Comparison of ENCODE assay signal across 20 cellular contexts in genomic region chr6:170209354-170210025, GRCh38.
A peak's percentile ranks its signal among the peaks of the same experiment; 100 is the strongest.
DNase-seq lines count a peak whose midpoint lies in the region; ATAC-seq and TF ChIP-seq lines count a peak whose summit lies in the region.
"Had no signal": no experiment of that assay in that cellular context is flagged by ENCODE, and none has a peak within 500 bp of the region (broad histone marks: within the 10 kb centered on the region; RNA-seq: fewer than 3 reads in every experiment).

No MANE protein-coding gene starts in this region.

- no peak overlapping the region for H3K4me3 Mint-ChIP-seq in activated T-cell treated with anti-CD3 and anti-CD28 coated beads, Interleukin-2, amount 50 U/mL, for 4 hours
- H3K4me3 Mint-ChIP-seq: activated T-helper 17 cell treated with anti-CD3 and anti-CD28 coated beads, Interleukin-2, amount 50 U/mL, for 72 hours; stimulated activated naive CD8-positive, alpha-beta T cell treated with anti-CD3 and anti-CD28 coated beads, Interleukin-15, Interleukin-2, amounts not matched to agents 100 ng/mL and 50 ng/mL, for 24 hours had no signal

- no peaks in the 10 kb centered on the region for H3K4me1 Mint-ChIP-seq in activated T-cell treated with anti-CD3 and anti-CD28 coated beads, Interleukin-2, amount 50 U/mL, for 4 hours (ENCODE audit: low read depth)
- H3K4me1 Mint-ChIP-seq: activated T-helper 17 cell treated with anti-CD3 and anti-CD28 coated beads, Interleukin-2, amount 50 U/mL, for 72 hours had no signal

- no peaks in the 10 kb centered on the region for H3K36me3 Mint-ChIP-seq in activated T-cell treated with anti-CD3 and anti-CD28 coated beads, Interleukin-2, amount 50 U/mL, for 4 hours (ENCODE audit: insufficient read depth)

- no peak for TF ChIP-seq CTCF in Peyer's patch (IDR thresholded peaks at IDR 0.05)
- no peak for TF ChIP-seq CTCF in prostate gland (IDR thresholded peaks at IDR 0.05)

- no peak overlapping the region for H4K8ac ChIP-seq in mesendoderm (ENCODE audit: low read depth, low read length)

- no peaks in the 10 kb centered on the region for H3K9me3 ChIP-seq in Peyer's patch
- H3K9me3 ChIP-seq in prostate gland: no peaks in the 10 kb centered on the region
- H3K9me3 ChIP-seq: BLaER1, upper lobe of left lung had no signal

- H3K36me3 ChIP-seq in Peyer's patch (no peaks in the 10 kb centered on the region), prostate gland (no peaks in the 10 kb centered on the region), mesendoderm (ENCODE audit: control insufficient read depth, insufficient read depth, low read length) (no peaks in the 10 kb centered on the region)
- H3K36me3 ChIP-seq: BLaER1, upper lobe of left lung had no signal

- WGBS in prostate gland: 92% methylated on average over 22 of the region's 22 CpGs
- no CpG with 5 or more reads among the region's 22 CpGs for WGBS in mesendoderm (ENCODE audit: extremely low coverage, insufficient coverage, low lambda C conversion rate)

- peak; percentile 7 for DNase-seq in activated T-cell treated with anti-CD3 and anti-CD28 coated beads, Interleukin-2, amount 50 U/mL, for 1 hour
- no peak for DNase-seq in activated T-cell treated with anti-CD3 and anti-CD28 coated beads, Interleukin-2, amount 50 U/mL, for 4 hours
- DNase-seq in Peyer's patch: peak in 2 of 3 donors; percentile 34 to 41
- DNase-seq in prostate gland (ENCODE audit: low spot score): peak; percentile 3
- DNase-seq in mesendoderm: no peak
- DNase-seq: activated CD4-positive, alpha-beta T cell treated with anti-CD3 and anti-CD28 coated beads, Interleukin-2, amount 50 U/mL, for 4 hours; amygdala; caudate nucleus; effector CD4-positive, alpha-beta T cell; NCI-H1105 treated with DMSO at 0.1 percent for 48 hours; NCI-H524 treated with DMSO at 0.1 percent for 48 hours; stimulated activated CD4-positive, alpha-beta T cell treated with anti-CD3 and anti-CD28 coated beads, Interleukin-1b, Interleukin-23, amount 100 ng/mL, for 48 hours; T-helper 1 cell had no signal

- ATAC-seq in activated T-cell treated with anti-CD3 and anti-CD28 coated beads, Interleukin-2, amount 50 U/mL, for 4 hours: no peak
- peak; percentile 20 for ATAC-seq in esophagus mucosa
- no peak for ATAC-seq in HG02678 (IDR thresholded peaks at IDR 0.05; ENCODE audit: unreplicated experiment)
- no peak for ATAC-seq in GM18907 (IDR thresholded peaks at IDR 0.05; ENCODE audit: unreplicated experiment)

- TF ChIP-seq POLR2A in Peyer's patch (IDR thresholded peaks at IDR 0.05): no peak
- no peak for TF ChIP-seq POLR2A in prostate gland (IDR thresholded peaks at IDR 0.05)

- no peak overlapping the region for H2BK120ac ChIP-seq in mesendoderm (ENCODE audit: low read depth, low read length)

- H3K4me2 ChIP-seq in mesendoderm (ENCODE audit: low read length): no peak overlapping the region
- H3K4me2 ChIP-seq: BLaER1 had no signal

- no peak overlapping the region for H2AK5ac ChIP-seq in mesendoderm (ENCODE audit: low read length)

- H3K27ac ChIP-seq in Peyer's patch: no peak overlapping the region
- no peak overlapping the region for H3K27ac ChIP-seq in prostate gland
- H3K27ac ChIP-seq in mesendoderm (ENCODE audit: low read depth, low read length): no peak overlapping the region
- H3K27ac ChIP-seq: BLaER1, upper lobe of left lung had no signal

- no peak overlapping the region for H2BK15ac ChIP-seq in mesendoderm (replicated peaks; ENCODE audit: low read depth)

- H3K79me2 ChIP-seq in mesendoderm (ENCODE audit: control insufficient read depth, insufficient read depth, low read length): no peaks in the 10 kb centered on the region

- H3K4ac ChIP-seq in mesendoderm (ENCODE audit: low read depth, low read length): no peak overlapping the region

- H3K4me1 ChIP-seq in Peyer's patch: no peaks in the 10 kb centered on the region
- no peaks in the 10 kb centered on the region for H3K4me1 ChIP-seq in prostate gland (replicated peaks)
- no peaks in the 10 kb centered on the region for H3K4me1 ChIP-seq in mesendoderm (ENCODE audit: control insufficient read depth, low read depth, low read length)
- H3K4me1 ChIP-seq: BLaER1, upper lobe of left lung had no signal

- no peak overlapping the region for H3K23ac ChIP-seq in mesendoderm (ENCODE audit: low read length)

- H3K27me3 Mint-ChIP-seq in activated T-cell treated with anti-CD3 and anti-CD28 coated beads, Interleukin-2, amount 50 U/mL, for 4 hours (ENCODE audit: low read depth): no peaks in the 10 kb centered on the region

- H3K9ac ChIP-seq in mesendoderm (ENCODE audit: low read length): no peak overlapping the region
- H3K9ac ChIP-seq: BLaER1 had no signal

- H3K79me1 ChIP-seq in mesendoderm (ENCODE audit: low read length): no peaks in the 10 kb centered on the region

- peaks cover 1% of the 10 kb centered on the region for H3K9me3 Mint-ChIP-seq in activated T-cell treated with anti-CD3 and anti-CD28 coated beads, Interleukin-2, amount 50 U/mL, for 4 hours
- H3K9me3 Mint-ChIP-seq: activated T-helper 17 cell treated with anti-CD3 and anti-CD28 coated beads, Interleukin-2, amount 50 U/mL, for 72 hours had no signal

- H3K27me3 ChIP-seq in Peyer's patch: no peaks in the 10 kb centered on the region
- H3K27me3 ChIP-seq in prostate gland (replicated peaks; ENCODE audit: insufficient read depth): no peaks in the 10 kb centered on the region
- no peaks in the 10 kb centered on the region for H3K27me3 ChIP-seq in mesendoderm (ENCODE audit: insufficient read depth, low read length, poor library complexity)
- H3K27me3 ChIP-seq: BLaER1 had no signal

- intact Hi-C loops in prostate gland (cut with DNase I): no loop called here

- H2BK5ac ChIP-seq in mesendoderm (ENCODE audit: low read length): no peak overlapping the region

- no peak overlapping the region for H3K18ac ChIP-seq in mesendoderm (ENCODE audit: low read length)

- no peak overlapping the region for H4K5ac ChIP-seq in mesendoderm (ENCODE audit: low read length)

- H3K4me3 ChIP-seq in Peyer's patch (no peak overlapping the region), prostate gland (no peak overlapping the region), mesendoderm (ENCODE audit: low read length) (no peak overlapping the region)
- H3K4me3 ChIP-seq: BLaER1, upper lobe of left lung had no signal

- no peak overlapping the region for H3K56ac ChIP-seq in mesendoderm (ENCODE audit: low read length)

Comparison
In these comparisons a context has a peak if more than half of its experiments do, and no peak if none do; other contexts are left out.
1. DNase-seq: peak in activated T-cell treated with anti-CD3 and anti-CD28 coated beads, Interleukin-2, amount 50 U/mL, for 1 hour (single experiment), Peyer's patch (2 of 3) and prostate gland (single experiment); none in activated T-cell treated with anti-CD3 and anti-CD28 coated beads, Interleukin-2, amount 50 U/mL, for 4 hours (single experiment) and mesendoderm (single experiment).